ENCODE assay signal across 11 cellular contexts in genomic region chr11:47477323-47477722, GRCh38. TPM values are rescaled to one million over a fixed set of nuclear protein-coding genes. Genes with fewer than 3 reads are reported as not detected.
DNase-seq lines count a peak whose midpoint lies in the region; ATAC-seq lines count a peak whose summit lies in the region.
"Had no signal": no experiment of that assay in that cellular context is flagged by ENCODE, and none has a peak within 500 bp of the region (broad histone marks: within the 10 kb centered on the region; RNA-seq: fewer than 3 reads in every experiment).

No MANE protein-coding gene starts in this region.

- no peak for DNase-seq in CD8-positive, alpha-beta memory T cell
- DNase-seq in M059J (ENCODE audit: low read depth) (peak; percentile 60), lung microvascular endothelial cell (ENCODE audit: low read depth in 2 of 2) (peak; percentile 48 to 65), NCI-H82 treated with DMSO at 0.1 percent for 48 hours (lab: John Stamatoyannopoulos, UW; ENCODE audit: unreplicated experiment) (no peak), germinal center (ENCODE audit: low spot score) (no peak)
- DNase-seq: mesendoderm; MM.1S; stimulated activated CD8-positive, alpha-beta memory T cell treated with anti-CD3 and anti-CD28 coated beads, Interleukin-4, amount 100 ng/mL, for 48 hours had no signal

- H3K36me3 Mint-ChIP-seq in CD8-positive, alpha-beta memory T cell: peaks cover 0 to 91% (median 25%) of the 10 kb centered on the region in 3 donors

- H3K9me3 ChIP-seq in CD8-positive, alpha-beta memory T cell (ENCODE audit: low read length): no peaks in the 10 kb centered on the region

- H3K4me1 ChIP-seq in CD8-positive, alpha-beta memory T cell (ENCODE audit: insufficient read depth, low read length): no peaks in the 10 kb centered on the region

- H3K4me3 Mint-ChIP-seq in CD8-positive, alpha-beta memory T cell: no peak overlapping the region

- CTCF ChIA-PET in CD8-positive, alpha-beta memory T cell (lab: Charles Lee): no interaction called here

- peaks cover 0 to 4% (median 0%) of the 10 kb centered on the region in 3 donors for H3K4me1 Mint-ChIP-seq in CD8-positive, alpha-beta memory T cell

- peaks cover 81% of the 10 kb centered on the region for H3K36me3 ChIP-seq in CD8-positive, alpha-beta memory T cell (ENCODE audit: insufficient read depth, low read length)

- H3K27me3 ChIP-seq in CD8-positive, alpha-beta memory T cell (ENCODE audit: insufficient read depth, low read length, poor library complexity, severe bottlenecking): no peaks in the 10 kb centered on the region

- no peaks in the 10 kb centered on the region for H3K9me3 Mint-ChIP-seq in CD8-positive, alpha-beta memory T cell

- no peak for ATAC-seq in GM18861 (IDR thresholded peaks at IDR 0.05; ENCODE audit: unreplicated experiment)
- no peak for ATAC-seq in GM21717 (IDR thresholded peaks at IDR 0.05; ENCODE audit: unreplicated experiment)

- POLR2A ChIA-PET in CD8-positive, alpha-beta memory T cell (lab: Charles Lee): no interaction called here

- H3K27ac Mint-ChIP-seq in CD8-positive, alpha-beta memory T cell: peak overlapping the region in 6 of 8 donors; percentile 19 to 79 (median 56)

- no peak overlapping the region for H3K27ac ChIP-seq in CD8-positive, alpha-beta memory T cell (ENCODE audit: low read depth, low read length)
- H3K27ac ChIP-seq in angular gyrus (ENCODE audit: low read depth, low read length): peak overlapping the region; percentile 51

- no peak overlapping the region for H3K4me3 ChIP-seq in CD8-positive, alpha-beta memory T cell (ENCODE audit: low read length)

- no peaks in the 10 kb centered on the region for H3K27me3 Mint-ChIP-seq in CD8-positive, alpha-beta memory T cell

RNA-seq across cellular contexts. Expression of gene RAPSN, which starts 28.4 kb away (rescaled TPM):
- under 1 TPM; 0.29 to 0.79 TPM for total RNA-seq in CD8-positive, alpha-beta memory T cell
- not detected for polyA plus RNA-seq in CD8-positive, alpha-beta memory T cell
- not detected in 2 replicates for total RNA-seq in M059J (2014; rRNA removed; shearing (Covaris generic))
- 0.20 TPM in 1 of 2 replicates, not detected in the other for total RNA-seq in lung microvascular endothelial cell

RNA-seq across cellular contexts. Expression of gene PSMC3, which starts 51.1 kb away (rescaled TPM):
- total RNA-seq in CD8-positive, alpha-beta memory T cell: 100 to 1,000 TPM; 200 to 219 TPM
- polyA plus RNA-seq in CD8-positive, alpha-beta memory T cell: 118 TPM
- total RNA-seq in M059J (2014; rRNA removed; shearing (Covaris generic)): 283 and 294 TPM in 2 replicates
- 126 and 135 TPM in 2 replicates for total RNA-seq in lung microvascular endothelial cell

Comparison
In these comparisons a context has a peak if more than half of its experiments do, and no peak if none do; other contexts are left out.
1. DNase-seq: peak in M059J (single experiment) and lung microvascular endothelial cell (2 of 2); none in CD8-positive, alpha-beta memory T cell (0 of 5), NCI-H82 treated with DMSO at 0.1 percent for 48 hours (single experiment) and germinal center (single experiment).